Comparison of ENCODE assay signal across 21 cellular contexts in the genomic region with DNA sequence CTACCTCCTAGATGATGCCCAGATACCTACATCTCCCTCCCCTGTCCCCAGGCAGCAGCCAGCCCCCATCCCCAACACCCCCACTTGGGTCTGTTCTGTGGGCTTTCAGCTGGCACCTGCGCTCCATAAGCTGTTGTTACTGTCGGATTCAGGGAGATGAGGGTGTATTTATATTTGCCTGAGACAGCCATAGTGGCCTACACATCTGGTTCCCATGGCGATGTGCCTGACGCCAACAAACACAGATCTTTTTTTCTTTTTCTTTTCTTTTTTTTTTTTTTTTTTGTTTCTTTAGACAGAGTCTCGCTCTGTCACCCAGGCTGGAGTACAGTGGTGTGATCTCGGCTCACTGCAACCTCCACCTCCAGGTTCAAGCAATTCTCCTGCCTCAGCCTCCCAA.
"Had no signal": no experiment of that assay in that cellular context is flagged by ENCODE, and none has a peak within 500 bp of the region (broad histone marks: within the 10 kb centered on the region; RNA-seq: fewer than 3 reads in every experiment).

No MANE protein-coding gene starts in this region.

- H3K79me2 ChIP-seq: hepatocyte had no signal

- H3K4me1 ChIP-seq: right atrium auricular region had no signal

- H3K27ac Mint-ChIP-seq: naive thymus-derived CD4-positive, alpha-beta T cell had no signal

- ATAC-seq: left cardiac atrium; left ventricle myocardium superior; naive thymus-derived CD4-positive, alpha-beta T cell had no signal

- H3K27me3 Mint-ChIP-seq: naive thymus-derived CD4-positive, alpha-beta T cell had no signal

- H3K4me2 ChIP-seq: hepatocyte had no signal

- DNase-seq: cortex of kidney; dorsolateral prefrontal cortex; effector CD8-positive, alpha-beta T cell; kidney; left cardiac atrium; left ventricle myocardium superior; naive thymus-derived CD4-positive, alpha-beta T cell; ovary; sigmoid colon; stimulated activated CD4-positive, alpha-beta T cell treated with anti-CD3 and anti-CD28 coated beads, Interleukin-2, amount 100 ng/mL, for 24 hours; stimulated activated CD4-positive, alpha-beta T cell treated with anti-CD3 and anti-CD28 coated beads, Interleukin-4, amount 100 ng/mL, for 4 hours; stimulated activated naive CD4-positive, alpha-beta T cell; trophoblast cell had no signal

- H3K36me3 ChIP-seq: ovary had no signal

- H3K36me3 Mint-ChIP-seq: naive thymus-derived CD4-positive, alpha-beta T cell had no signal

- H3K27me3 ChIP-seq: dorsolateral prefrontal cortex, esophagus muscularis mucosa, hepatocyte, ovary, right atrium auricular region, sigmoid colon had no signal

- H2AFZ ChIP-seq: hepatocyte had no signal

- H3K9me3 ChIP-seq: esophagus muscularis mucosa, ovary, sigmoid colon had no signal

- H3K27ac ChIP-seq: epithelial cell of prostate, esophagus muscularis mucosa, hepatocyte, ovary, right atrium auricular region, sigmoid colon, skin epidermis had no signal

- H3K9me3 Mint-ChIP-seq: naive thymus-derived CD4-positive, alpha-beta T cell; neural crest cell had no signal

- H3K4me3 Mint-ChIP-seq: naive thymus-derived CD4-positive, alpha-beta T cell; neural crest cell had no signal

- H3K4me3 ChIP-seq: dorsolateral prefrontal cortex, esophagus muscularis mucosa, hepatocyte, lung, ovary, right atrium auricular region, sigmoid colon, skin epidermis had no signal

- FAIRE-seq: endometrium, kidney had no signal
